8 cellular contexts compared by ENCODE assay signal in genomic region chr16:80527297-80527696, GRCh38. TPM values are rescaled to one million over a fixed set of nuclear protein-coding genes. Genes with fewer than 3 reads are reported as not detected.
DNase-seq lines count a peak whose midpoint lies in the region; ATAC-seq and TF ChIP-seq lines count a peak whose summit lies in the region.

No MANE protein-coding gene starts in this region.

- no peaks in the 10 kb centered on the region for H3K79me2 ChIP-seq in KMS-11 (ENCODE audit: insufficient read depth, low read depth)

- no peak overlapping the region for H3K4me3 ChIP-seq in breast epithelium
- no peak overlapping the region for H3K4me3 ChIP-seq in KMS-11 (IDR thresholded peaks at IDR 0.05; ENCODE audit: insufficient read depth, low read depth, low read length)
- H3K4me3 ChIP-seq in fibroblast of the aortic adventitia (ENCODE audit: low read depth, low read length) = no peak overlapping the region

- H3K27ac Mint-ChIP-seq in MCF 10A (ENCODE audit: low read depth, unreplicated experiment) = no peak overlapping the region
- no peak overlapping the region for H3K27ac Mint-ChIP-seq in activated CD4-positive, alpha-beta T cell treated with anti-CD3 and anti-CD28 coated beads, Interleukin-2, amount 10 ng/mL, durations not matched to agents 7 days and 5 days

- no peak for ATAC-seq in HG02884 (IDR thresholded peaks at IDR 0.05; ENCODE audit: unreplicated experiment)

- no peaks in the 10 kb centered on the region for H3K4me1 ChIP-seq in breast epithelium
- H3K4me1 ChIP-seq in KMS-11 (ENCODE audit: low read depth, poor library complexity, severe bottlenecking) = peaks cover 20% of the 10 kb centered on the region

- POLR2A ChIA-PET in MCF 10A (lab: Yijun Ruan, JAX) = no interaction called here
- POLR2A ChIA-PET in activated CD4-positive, alpha-beta T cell treated with anti-CD3 and anti-CD28 coated beads, Interleukin-2, amount 10 ng/mL, durations not matched to agents 7 days and 5 days (lab: Charles Lee) = interaction anchor here (0.6 kb wide), 2 partner anchors 8 to 156 kb away, joined by 3 read pairs; no protein-coding TSS in a partner anchor

- intact Hi-C loops in MCF 10A (cut with micrococcal nuclease) (loop anchor here (1.0 kb wide), 2 partner anchors 297 to 325 kb away; no protein-coding TSS in a partner anchor), breast epithelium (cut with DNase I; ENCODE audit: low total_unique reads) (no loop called here)

- H4K20me1 ChIP-seq in KMS-11 (ENCODE audit: insufficient read depth) = no peaks in the 10 kb centered on the region

- H3K4me3 Mint-ChIP-seq in MCF 10A (ENCODE audit: unreplicated experiment) = no peak overlapping the region
- no peak overlapping the region for H3K4me3 Mint-ChIP-seq in activated CD4-positive, alpha-beta T cell treated with anti-CD3 and anti-CD28 coated beads, Interleukin-2, amount 10 ng/mL, durations not matched to agents 7 days and 5 days

- H3K27me3 Mint-ChIP-seq in MCF 10A (ENCODE audit: insufficient read depth, unreplicated experiment) = peaks cover 25% of the 10 kb centered on the region
- H3K27me3 Mint-ChIP-seq in activated CD4-positive, alpha-beta T cell treated with anti-CD3 and anti-CD28 coated beads, Interleukin-2, amount 10 ng/mL, durations not matched to agents 7 days and 5 days = peaks cover 2% of the 10 kb centered on the region

- no peaks in the 10 kb centered on the region for H3K4me1 Mint-ChIP-seq in MCF 10A (ENCODE audit: insufficient read depth, unreplicated experiment)
- peaks cover 13% of the 10 kb centered on the region for H3K4me1 Mint-ChIP-seq in activated CD4-positive, alpha-beta T cell treated with anti-CD3 and anti-CD28 coated beads, Interleukin-2, amount 10 ng/mL, durations not matched to agents 7 days and 5 days

- no peaks in the 10 kb centered on the region for H3K27me3 ChIP-seq in breast epithelium
- no peaks in the 10 kb centered on the region for H3K27me3 ChIP-seq in KMS-11 (ENCODE audit: insufficient read depth, low read depth)

- H3K9me3 Mint-ChIP-seq in MCF 10A (ENCODE audit: unreplicated experiment) = no peaks in the 10 kb centered on the region
- no peaks in the 10 kb centered on the region for H3K9me3 Mint-ChIP-seq in activated CD4-positive, alpha-beta T cell treated with anti-CD3 and anti-CD28 coated beads, Interleukin-2, amount 10 ng/mL, durations not matched to agents 7 days and 5 days

- H3K9me3 ChIP-seq in breast epithelium = no peaks in the 10 kb centered on the region

- H3K27ac ChIP-seq in breast epithelium = no peak overlapping the region
- no peak overlapping the region for H3K27ac ChIP-seq in KMS-11

- no peaks in the 10 kb centered on the region for H3K36me3 ChIP-seq in breast epithelium
- H3K36me3 ChIP-seq in KMS-11 (ENCODE audit: insufficient read depth) = no peaks in the 10 kb centered on the region

- peak; percentile 54 for DNase-seq in MCF 10A (ENCODE audit: unreplicated experiment)
- DNase-seq in breast epithelium (ENCODE audit: low spot score in 2 of 2) = no peak
- DNase-seq in activated CD4-positive, alpha-beta T cell treated with anti-CD3 and anti-CD28 coated beads, Interleukin-2, amount 10 ng/mL, durations not matched to agents 7 days and 5 days = peak; percentile 76
- peak; percentile 11 for DNase-seq in fibroblast of the aortic adventitia (ENCODE audit: low read depth)
- peak; percentile 1 for DNase-seq in stimulated activated CD8-positive, alpha-beta memory T cell treated with anti-CD3 and anti-CD28 coated beads, Interleukin-12 subunit alpha, Interleukin-12 subunit beta, amount 100 ng/mL, for 24 hours (ENCODE audit: extremely low read depth)
- DNase-seq in NCI-H1417 treated with DMSO at 0.1 percent for 48 hours (lab: John Stamatoyannopoulos, UW) = no peak

- TF ChIP-seq CTCF in MCF 10A (IDR thresholded peaks at IDR 0.05; ENCODE audit: unreplicated experiment) (peak; percentile 49), breast epithelium (IDR thresholded peaks at IDR 0.05) (peak in 1 of 3 donors; percentile 39), KMS-11 (conservative IDR thresholded peaks at IDR 0.05; ENCODE audit: low read depth, low read length) (peak; percentile 96), fibroblast of the aortic adventitia (IDR thresholded peaks at IDR 0.05; ENCODE audit: insufficient read depth, low read length) (peak; percentile 50)

- H3K9ac ChIP-seq in KMS-11 = no peak overlapping the region

- H3K36me3 Mint-ChIP-seq in MCF 10A (ENCODE audit: insufficient read depth, unreplicated experiment) = no peaks in the 10 kb centered on the region
- no peaks in the 10 kb centered on the region for H3K36me3 Mint-ChIP-seq in activated CD4-positive, alpha-beta T cell treated with anti-CD3 and anti-CD28 coated beads, Interleukin-2, amount 10 ng/mL, durations not matched to agents 7 days and 5 days (ENCODE audit: low read depth)

- BruUV-seq in MCF 10A (replicated peaks; lab: Mats Ljungman, UMichigan) = no TSS peak

- TF ChIP-seq POLR2A in breast epithelium (IDR thresholded peaks at IDR 0.05) = no peak

- H3K4me2 ChIP-seq in KMS-11 = peak overlapping the region; percentile 57

- H2AFZ ChIP-seq in KMS-11 (ENCODE audit: low read depth) = peak overlapping the region; percentile 70; the same call in 1 of the 2 replicates

- CTCF ChIA-PET in MCF 10A (lab: Yijun Ruan, JAX) = interaction anchor here (0.6 to 2.2 kb wide), 37 partner anchors 9 to 1821 kb away, joined by 3 to 19 read pairs (median 3); no protein-coding TSS in a partner anchor
- CTCF ChIA-PET in activated CD4-positive, alpha-beta T cell treated with anti-CD3 and anti-CD28 coated beads, Interleukin-2, amount 10 ng/mL, durations not matched to agents 7 days and 5 days (lab: Charles Lee) = interaction anchor here (0.6 to 4.2 kb wide), 27 partner anchors 8 to 1199 kb away, joined by 3 to 31 read pairs (median 5); no protein-coding TSS in a partner anchor

RNA-seq across cellular contexts. Expression of gene DYNLRB2, which starts 13.5 kb away (rescaled TPM):
- total RNA-seq in MCF 10A (2022) (not detected in 2 replicates), breast epithelium (1 to 10 TPM; 1.9 to 8.5 (median 4.6) TPM), fibroblast of the aortic adventitia (ENCODE audit: low replicate concordance) (not detected in 2 replicates)
- total RNA-seq in activated CD4-positive, alpha-beta T cell treated with anti-CD3 and anti-CD28 coated beads, Interleukin-2, amount 10 ng/mL, durations not matched to agents 7 days and 5 days = under 1 TPM in 1 of 2 experiments, not detected in 1; 0.62 TPM

Comparison
In these comparisons a context has a peak if more than half of its experiments do, and no peak if none do; other contexts are left out.
1. DNase-seq: peak in MCF 10A (single experiment), activated CD4-positive, alpha-beta T cell treated with anti-CD3 and anti-CD28 coated beads, Interleukin-2, amount 10 ng/mL, durations not matched to agents 7 days and 5 days (single experiment), fibroblast of the aortic adventitia (single experiment) and stimulated activated CD8-positive, alpha-beta memory T cell treated with anti-CD3 and anti-CD28 coated beads, Interleukin-12 subunit alpha, Interleukin-12 subunit beta, amount 100 ng/mL, for 24 hours (single experiment); none in breast epithelium (0 of 2) and NCI-H1417 treated with DMSO at 0.1 percent for 48 hours (single experiment).